ENCODE assay signal across 22 cellular contexts in genomic region chr12:2649201-2650030, GRCh38.
A peak's percentile ranks its signal among the peaks of the same experiment; 100 is the strongest.
DNase-seq lines count a peak whose midpoint lies in the region; ATAC-seq, FAIRE-seq and TF ChIP-seq lines count a peak whose summit lies in the region.
"Had no signal": no experiment of that assay in that cellular context is flagged by ENCODE, and none has a peak within 500 bp of the region (broad histone marks: within the 10 kb centered on the region; RNA-seq: fewer than 3 reads in every experiment).

No MANE protein-coding gene starts in this region.

- H3K27ac Mint-ChIP-seq in stimulated activated memory B cell treated with anti-CD40 and anti-IgM and Interleukin-4, amounts not matched to agents 10 μg/mL and 1 μg/mL and 100 μg/mL, for 72 hours = no peak overlapping the region
- H3K27ac Mint-ChIP-seq: CD4-positive, CD25-positive, alpha-beta regulatory T cell had no signal

- TF ChIP-seq EP300 in SK-N-SH (IDR thresholded peaks at IDR 0.05; ENCODE audit: borderline replicate concordance in 1 of 2, low read depth in 1 of 2, low read length in 1 of 2) = no peak

- intact Hi-C loops in uterus (cut with DNase I; ENCODE audit: low total_unique reads) = no loop called here

- no peak overlapping the region for H3K9ac ChIP-seq in SK-N-SH
- H3K9ac ChIP-seq in muscle layer of colon (ENCODE audit: low read length) = no peak overlapping the region

- H3F3A ChIP-seq in SK-N-SH (replicated peaks; ENCODE audit: insufficient read depth) = no peaks in the 10 kb centered on the region

- no peak overlapping the region for H2AFZ ChIP-seq in SK-N-SH (ENCODE audit: low read depth)
- H2AFZ ChIP-seq: PC-9 had no signal

- TF ChIP-seq CTCF in SK-N-SH (IDR thresholded peaks at IDR 0.05) = no peak
- TF ChIP-seq CTCF in coronary artery (IDR thresholded peaks at IDR 0.05) = no peak
- TF ChIP-seq CTCF in uterus (IDR thresholded peaks at IDR 0.05) = no peak

- H3K4me3 Mint-ChIP-seq in stimulated activated memory B cell treated with anti-CD40 and anti-IgM and Interleukin-4, amounts not matched to agents 10 μg/mL and 1 μg/mL and 100 μg/mL, for 72 hours = no peak overlapping the region
- H3K4me3 Mint-ChIP-seq: CD4-positive, CD25-positive, alpha-beta regulatory T cell had no signal

- DNase-seq in SK-N-SH (peak; percentile 52), coronary artery (ENCODE audit: low spot score) (peak; percentile 64), uterus (no peak), NCI-H187 (lab: John Stamatoyannopoulos, UW) (no peak), frontal cortex (ENCODE audit: low spot score in 2 of 2) (no peak)
- DNase-seq: Calu3; CD4-positive, CD25-positive, alpha-beta regulatory T cell; DMS79; NCI-H1092 treated with DMSO at 0.1 percent for 48 hours; NCI-H187 treated with DMSO at 0.1 percent for 48 hours; NCI-H2171; NCI-H446 treated with DMSO at 0.1 percent for 48 hours; NCI-H748 treated with DMSO at 0.1 percent for 48 hours; PC-9 had no signal

- no peak for FAIRE-seq in frontal cortex (lab: Jason Lieb, UNC)
- FAIRE-seq: G401.6, GM12892 had no signal

- H3K36me3 ChIP-seq in SK-N-SH (replicated peaks in 1 of 2; ENCODE audit: control insufficient read depth in 1 of 2, insufficient read depth in 2 of 2, low read length in 1 of 2) (peaks cover 0 to 2% of the 10 kb centered on the region in 2 experiments), muscle layer of colon (ENCODE audit: insufficient read depth, low read length) (peaks cover 14% of the 10 kb centered on the region), uterus (no peaks in the 10 kb centered on the region)

- H4K20me1 ChIP-seq in SK-N-SH (ENCODE audit: insufficient read depth) = no peaks in the 10 kb centered on the region

- H3K27me3 ChIP-seq in SK-N-SH (ENCODE audit: insufficient read depth) (no peaks in the 10 kb centered on the region), muscle layer of colon (ENCODE audit: control insufficient read depth in 1 of 2, insufficient read depth in 2 of 2, low read length in 2 of 2) (no peaks in the 10 kb centered on the region), uterus (no peaks in the 10 kb centered on the region)

- TF ChIP-seq RAD21 in SK-N-SH (IDR thresholded peaks at IDR 0.05; ENCODE audit: low read length) = no peak

- no peaks in the 10 kb centered on the region for H3K4me1 Mint-ChIP-seq in stimulated activated memory B cell treated with anti-CD40 and anti-IgM and Interleukin-4, amounts not matched to agents 10 μg/mL and 1 μg/mL and 100 μg/mL, for 72 hours
- H3K4me1 Mint-ChIP-seq: CD4-positive, CD25-positive, alpha-beta regulatory T cell had no signal

- H3K36me3 Mint-ChIP-seq in stimulated activated memory B cell treated with anti-CD40 and anti-IgM and Interleukin-4, amounts not matched to agents 10 μg/mL and 1 μg/mL and 100 μg/mL, for 72 hours = no peaks in the 10 kb centered on the region
- H3K36me3 Mint-ChIP-seq: CD4-positive, CD25-positive, alpha-beta regulatory T cell had no signal

- H3K9me2 ChIP-seq in SK-N-SH = no peaks in the 10 kb centered on the region

- WGBS in SK-N-SH (ENCODE audit: low lambda C conversion rate) = 76% methylated on average over 12 of the region's 16 CpGs

- H3K27ac ChIP-seq in SK-N-SH (ENCODE audit: low read depth in 2 of 2, low read length in 1 of 2) (no peak overlapping the region), coronary artery (no peak overlapping the region), muscle layer of colon (ENCODE audit: low read depth, low read length) (peak overlapping the region; percentile 63), uterus (peak overlapping the region; percentile 43 to 56)
- H3K27ac ChIP-seq: 22Rv1, HL-60, PC-9 had no signal

- no peaks in the 10 kb centered on the region for H3K9me3 Mint-ChIP-seq in stimulated activated memory B cell treated with anti-CD40 and anti-IgM and Interleukin-4, amounts not matched to agents 10 μg/mL and 1 μg/mL and 100 μg/mL, for 72 hours

- H3K9me3 ChIP-seq in SK-N-SH (no peaks in the 10 kb centered on the region), muscle layer of colon (ENCODE audit: low read length) (no peaks in the 10 kb centered on the region), uterus (no peaks in the 10 kb centered on the region)

- no peaks in the 10 kb centered on the region for H3K79me2 ChIP-seq in SK-N-SH (ENCODE audit: insufficient read depth)

- CTCF ChIA-PET in SK-N-SH (lab: Yijun Ruan, JAX) = interaction anchor here (1.2 to 1.4 kb wide), 2 partner anchors 66 kb away, joined by 4 to 5 read pairs; no protein-coding TSS in a partner anchor

- H3K4me3 ChIP-seq in SK-N-SH (ENCODE audit: low read depth in 2 of 2, low read length in 1 of 2) = no peak overlapping the region
- H3K4me3 ChIP-seq in coronary artery = no peak overlapping the region
- H3K4me3 ChIP-seq in muscle layer of colon (ENCODE audit: low read depth in 1 of 2, low read length in 2 of 2) = no peak overlapping the region
- no peak overlapping the region for H3K4me3 ChIP-seq in uterus
- H3K4me3 ChIP-seq: PC-9 had no signal

- POLR2A ChIA-PET in SK-N-SH (lab: Yijun Ruan, JAX) = no interaction called here

- H3K27me3 Mint-ChIP-seq in stimulated activated memory B cell treated with anti-CD40 and anti-IgM and Interleukin-4, amounts not matched to agents 10 μg/mL and 1 μg/mL and 100 μg/mL, for 72 hours = peaks cover 79% of the 10 kb centered on the region

- TF ChIP-seq POLR2A in uterus (IDR thresholded peaks at IDR 0.05) = no peak

- no peak for ATAC-seq in SK-N-SH treated with all-trans-retinoic acid at 6 μM for 48 hours
- ATAC-seq in stimulated activated memory B cell treated with anti-CD40 and anti-IgM and Interleukin-4, amounts not matched to agents 10 μg/mL and 1 μg/mL and 100 μg/mL, for 72 hours = no peak
- ATAC-seq: HCT116 had no signal

- H3K4me1 ChIP-seq in SK-N-SH (ENCODE audit: control insufficient read depth in 1 of 2, insufficient read depth in 2 of 2, low read depth in 1 of 2, low read length in 1 of 2) = no peaks in the 10 kb centered on the region; a peak in 1 of 4 replicates
- H3K4me1 ChIP-seq in muscle layer of colon (ENCODE audit: insufficient read depth, low read length) = peaks cover 28% of the 10 kb centered on the region
- H3K4me1 ChIP-seq in uterus = no peaks in the 10 kb centered on the region

- H3K4me2 ChIP-seq in SK-N-SH = no peak overlapping the region
- H3K4me2 ChIP-seq: PC-9 had no signal

TF ChIP-seq in SK-N-SH, 30 proteins besides CTCF, POLR2A, EP300 and RAD21 (continues in another document):
- TF ChIP-seq MEF2A (IDR thresholded peaks at IDR 0.05; ENCODE audit: borderline replicate concordance, low read depth) (no peak), FOSL2 (IDR thresholded peaks at IDR 0.05; ENCODE audit: borderline replicate concordance, low read depth) (no peak), JUND (IDR thresholded peaks at IDR 0.05) (no peak), REST (IDR thresholded peaks at IDR 0.05; ENCODE audit: low read depth, low read length) (no peak)

TF ChIP-seq in SK-N-SH treated with all-trans-retinoic acid at 6 μM for 48 hours, 23 proteins besides CTCF, POLR2A, EP300 and RAD21:
- TF ChIP-seq RARB (CRISPR knock-in tag; IDR thresholded peaks at IDR 0.05) = no peak
- TF ChIP-seq OSR1 (CRISPR knock-in tag; IDR thresholded peaks at IDR 0.05) = no peak

Comparison
In these comparisons a context has a peak if more than half of its experiments do, and no peak if none do; other contexts are left out.
1. DNase-seq: peak in SK-N-SH (single experiment) and coronary artery (single experiment); none in uterus (0 of 2), NCI-H187 (0 of 2) and frontal cortex (0 of 2).
2. H3K27ac ChIP-seq: peak in muscle layer of colon (single experiment) and uterus (2 of 2); none in SK-N-SH (0 of 2) and coronary artery (0 of 2).